In genomic region chr11:64540426-64540825, GRCh38 we compare ENCODE assay signal across 24 cellular contexts. TPM values are rescaled to one million over a fixed set of nuclear protein-coding genes. Genes with fewer than 3 reads are reported as not detected.
"Had no signal": no experiment of that assay in that cellular context is flagged by ENCODE, and none has a peak within 500 bp of the region (broad histone marks: within the 10 kb centered on the region; RNA-seq: fewer than 3 reads in every experiment).

No MANE protein-coding gene starts in this region.

- H3K4me3 Mint-ChIP-seq: activated B cell treated with CpG ODN at 0.5 μM for 24 hours; activated CD4-positive, alpha-beta T cell treated with anti-CD3 and anti-CD28 coated beads, Interleukin-2, amount 10 ng/mL, durations not matched to agents 24 days and 14 days; activated CD8-positive, alpha-beta memory T cell treated with anti-CD3 and anti-CD28 coated beads, Interleukin-2, amount 10 ng/mL, durations not matched to agents 7 days and 5 days; activated naive CD4-positive, alpha-beta T cell treated with anti-CD3 and anti-CD28 coated beads, Interleukin-2, amount 50 U/mL, for 24 hours; activated T-cell treated with anti-CD3 and anti-CD28 coated beads, Interleukin-2, amount 50 U/mL, for 24 hours; activated T-helper 1 cell treated with anti-CD3 and anti-CD28 coated beads, Interleukin-12 subunit alpha, Interleukin-12 subunit beta, Interleukin-2, Interleukin-4 antibody, amounts not matched to agents 30 ng/mL and 10 ng/mL and 1 ng/mL, durations not matched to agents 14 hours and 24 hours and 36 hours; central memory CD8-positive, alpha-beta T cell; T-cell had no signal

- H3K27ac ChIP-seq: body of pancreas, SK-N-MC had no signal

- H3K36me3 Mint-ChIP-seq: activated CD8-positive, alpha-beta memory T cell treated with anti-CD3 and anti-CD28 coated beads, Interleukin-2, amount 10 ng/mL, durations not matched to agents 7 days and 5 days; activated naive CD4-positive, alpha-beta T cell treated with anti-CD3 and anti-CD28 coated beads, Interleukin-2, amount 50 U/mL, for 24 hours; T-cell had no signal

- H3K4me3 ChIP-seq: body of pancreas, SK-N-MC had no signal

- H3K9me3 Mint-ChIP-seq: activated B cell treated with CpG ODN at 0.5 μM for 24 hours; activated CD4-positive, alpha-beta T cell treated with anti-CD3 and anti-CD28 coated beads, Interleukin-2, amount 10 ng/mL, durations not matched to agents 24 days and 14 days; activated naive CD4-positive, alpha-beta T cell treated with anti-CD3 and anti-CD28 coated beads, Interleukin-2, amount 50 U/mL, for 24 hours; activated T-cell treated with anti-CD3 and anti-CD28 coated beads, Interleukin-2, amount 50 U/mL, for 24 hours; activated T-helper 1 cell treated with anti-CD3 and anti-CD28 coated beads, Interleukin-12 subunit alpha, Interleukin-12 subunit beta, Interleukin-2, Interleukin-4 antibody, amounts not matched to agents 30 ng/mL and 10 ng/mL and 1 ng/mL, durations not matched to agents 14 hours and 24 hours and 36 hours; central memory CD8-positive, alpha-beta T cell; T-cell had no signal

- H3K27ac Mint-ChIP-seq: activated B cell treated with CpG ODN at 0.5 μM for 24 hours; activated CD4-positive, alpha-beta T cell treated with anti-CD3 and anti-CD28 coated beads, Interleukin-2, amount 10 ng/mL, durations not matched to agents 24 days and 14 days; activated CD8-positive, alpha-beta memory T cell treated with anti-CD3 and anti-CD28 coated beads, Interleukin-2, amount 10 ng/mL, durations not matched to agents 7 days and 5 days; activated naive CD4-positive, alpha-beta T cell treated with anti-CD3 and anti-CD28 coated beads, Interleukin-2, amount 50 U/mL, for 24 hours; activated T-cell treated with anti-CD3 and anti-CD28 coated beads, Interleukin-2, amount 50 U/mL, for 24 hours; activated T-helper 1 cell treated with anti-CD3 and anti-CD28 coated beads, Interleukin-12 subunit alpha, Interleukin-12 subunit beta, Interleukin-2, Interleukin-4 antibody, amounts not matched to agents 30 ng/mL and 10 ng/mL and 1 ng/mL, durations not matched to agents 14 hours and 24 hours and 36 hours; T-cell had no signal

- H3K4me1 Mint-ChIP-seq: activated CD4-positive, alpha-beta T cell treated with anti-CD3 and anti-CD28 coated beads, Interleukin-2, amount 10 ng/mL, durations not matched to agents 24 days and 14 days; activated CD8-positive, alpha-beta memory T cell treated with anti-CD3 and anti-CD28 coated beads, Interleukin-2, amount 10 ng/mL, durations not matched to agents 7 days and 5 days; activated naive CD4-positive, alpha-beta T cell treated with anti-CD3 and anti-CD28 coated beads, Interleukin-2, amount 50 U/mL, for 24 hours; central memory CD8-positive, alpha-beta T cell; T-cell had no signal

- ATAC-seq: activated CD8-positive, alpha-beta memory T cell treated with anti-CD3 and anti-CD28 coated beads, Interleukin-2, amount 10 ng/mL, durations not matched to agents 7 days and 5 days; body of pancreas; PC-3; T-cell had no signal

- H3K9me3 ChIP-seq: body of pancreas had no signal

- DNase-seq: activated B cell treated with CpG ODN at 0.5 μM for 24 hours; activated CD4-positive, alpha-beta T cell treated with anti-CD3 and anti-CD28 coated beads for 1 hour; activated CD4-positive, alpha-beta T cell treated with anti-CD3 and anti-CD28 coated beads, Interleukin-2, amount 10 ng/mL, durations not matched to agents 24 days and 14 days; activated CD4-positive, alpha-beta T cell treated with anti-CD3 and anti-CD28 coated beads, Interleukin-2, amount 50 U/mL, for 48 hours; activated CD8-positive, alpha-beta memory T cell treated with anti-CD3 and anti-CD28 coated beads, Interleukin-2, amount 10 ng/mL, durations not matched to agents 7 days and 5 days; activated effector memory CD4-positive, alpha-beta T cell treated with Interleukin-2 at 50 U/mL for 16 hours; activated naive CD4-positive, alpha-beta T cell; activated T-cell treated with anti-CD3 and anti-CD28 coated beads, Interleukin-2, amount 50 U/mL, for 24 hours; body of pancreas; MM.1S; NCI-H1105; NCI-H1436; NCI-H1694 treated with DMSO at 0.1 percent for 48 hours; NCI-H2029 treated with DMSO at 0.1 percent for 48 hours; NCI-H524; PC-3; T-cell; T-helper 2 cell; T1000 had no signal

- H3K27me3 ChIP-seq: body of pancreas had no signal

RNA-seq across cellular contexts. Expression of gene SLC22A11, which starts 15.3 kb away (rescaled TPM):
- total RNA-seq: activated B cell treated with CpG ODN at 0.5 μM for 24 hours; activated CD4-positive, alpha-beta T cell treated with anti-CD3 and anti-CD28 coated beads, Interleukin-2, amount 10 ng/mL, durations not matched to agents 24 days and 14 days; activated CD8-positive, alpha-beta memory T cell treated with anti-CD3 and anti-CD28 coated beads, Interleukin-2, amount 10 ng/mL, durations not matched to agents 7 days and 5 days; activated T-helper 1 cell treated with anti-CD3 and anti-CD28 coated beads, Interleukin-12 subunit alpha, Interleukin-12 subunit beta, Interleukin-2, Interleukin-4 antibody, amounts not matched to agents 30 ng/mL and 10 ng/mL and 1 ng/mL, durations not matched to agents 14 hours and 24 hours and 36 hours; body of pancreas; PC-3; T-cell had no signal
- polyA plus RNA-seq: aorta had no signal

RNA-seq across cellular contexts. Expression of gene SLC22A12, which starts 50.6 kb away (rescaled TPM):
- total RNA-seq: activated B cell treated with CpG ODN at 0.5 μM for 24 hours; activated CD4-positive, alpha-beta T cell treated with anti-CD3 and anti-CD28 coated beads, Interleukin-2, amount 10 ng/mL, durations not matched to agents 24 days and 14 days; activated CD8-positive, alpha-beta memory T cell treated with anti-CD3 and anti-CD28 coated beads, Interleukin-2, amount 10 ng/mL, durations not matched to agents 7 days and 5 days; activated T-helper 1 cell treated with anti-CD3 and anti-CD28 coated beads, Interleukin-12 subunit alpha, Interleukin-12 subunit beta, Interleukin-2, Interleukin-4 antibody, amounts not matched to agents 30 ng/mL and 10 ng/mL and 1 ng/mL, durations not matched to agents 14 hours and 24 hours and 36 hours; aorta; body of pancreas; PC-3; T-cell had no signal
- polyA plus RNA-seq: aorta had no signal
